Comparison of ENCODE assay signal across 20 cellular contexts in genomic region chr5:39740404-39740803, GRCh38.
"Had no signal": no experiment of that assay in that cellular context is flagged by ENCODE, and none has a peak within 500 bp of the region (broad histone marks: within the 10 kb centered on the region; RNA-seq: fewer than 3 reads in every experiment).

No MANE protein-coding gene starts in this region.

- H3K27me3 ChIP-seq: esophagus squamous epithelium, gastroesophageal sphincter, neutrophil, ovary, suprapubic skin, thyroid gland, upper lobe of left lung, vagina had no signal

- H3K36me3 ChIP-seq: esophagus squamous epithelium, gastroesophageal sphincter, left ventricle myocardium inferior, neutrophil, ovary, suprapubic skin, thyroid gland, upper lobe of left lung, vagina had no signal

- H3K4me1 ChIP-seq: esophagus squamous epithelium, gastroesophageal sphincter, left ventricle myocardium inferior, suprapubic skin, thyroid gland, upper lobe of left lung, vagina had no signal

- DNase-seq: esophagus squamous epithelium; foreskin fibroblast; glutamatergic neuron; kidney; left cardiac atrium; left ventricle myocardium inferior; mesenchymal stem cell; midbrain; naive B cell; ovary; small intestine; stimulated activated CD4-positive, alpha-beta T cell treated with anti-CD3 and anti-CD28 coated beads, Interleukin-12 subunit alpha, Interleukin-12 subunit beta, amount 100 ng/mL, for 4 hours; stimulated activated naive CD8-positive, alpha-beta T cell treated with anti-CD3 and anti-CD28 coated beads, Interleukin-15, Interleukin-2, amounts not matched to agents 100 U/mL and 50 U/mL, for 24 hours; thyroid gland had no signal

- H3K27ac ChIP-seq: esophagus squamous epithelium, gastroesophageal sphincter, left ventricle myocardium inferior, neutrophil, ovary, suprapubic skin, thyroid gland, upper lobe of left lung, vagina had no signal

- H3K4me3 ChIP-seq: esophagus squamous epithelium, gastroesophageal sphincter, left ventricle myocardium inferior, lung, ovary, suprapubic skin, thyroid gland, upper lobe of left lung, vagina had no signal

- H3K9me3 ChIP-seq: esophagus squamous epithelium, gastroesophageal sphincter, left ventricle myocardium inferior, neutrophil, ovary, suprapubic skin, thyroid gland, upper lobe of left lung, vagina had no signal
